1 cellular context compared by ENCODE assay signal in genomic region chr19:1672038-1672768, GRCh38.
TF ChIP-seq lines count a peak whose summit lies in the region.

No MANE protein-coding gene starts in this region.

TF ChIP-seq in K562, 482 proteins besides CTCF, POLR2A, EP300 and RAD21 (continued from another document and continues in another):
- no peak for TF ChIP-seq CHD7 (IDR thresholded peaks at IDR 0.05; ENCODE audit: low read depth, low read length)
- TF ChIP-seq HSF4 (CRISPR knock-in tag; IDR thresholded peaks at IDR 0.05; ENCODE audit: borderline replicate concordance), result no peak
- TF ChIP-seq ZNF395 (CRISPR knock-in tag; IDR thresholded peaks at IDR 0.05), result peak; percentile 41; the same call in 1 of the 2 replicates
- TF ChIP-seq ZNF224 (CRISPR knock-in tag; IDR thresholded peaks at IDR 0.05), result no peak
- peak; percentile 98 for TF ChIP-seq DEAF1 (CRISPR knock-in tag; IDR thresholded peaks at IDR 0.05)
- TF ChIP-seq ATF6 (CRISPR knock-in tag; IDR thresholded peaks at IDR 0.05), result peak; percentile 71; the same call in 1 of the 2 replicates
- no peak for TF ChIP-seq ID3 (CRISPR knock-in tag; IDR thresholded peaks at IDR 0.05)
- TF ChIP-seq ID3 (tag; IDR thresholded peaks at IDR 0.05), result no peak
- TF ChIP-seq HES1 (IDR thresholded peaks at IDR 0.05; ENCODE audit: low read depth), result no peak
- no peak for TF ChIP-seq PPARD (CRISPR knock-in tag; IDR thresholded peaks at IDR 0.05)
- TF ChIP-seq ATF1 (CRISPR knock-in tag; IDR thresholded peaks at IDR 0.05), result no peak
- TF ChIP-seq ATF1 (tag; IDR thresholded peaks at IDR 0.05), result peak; percentile 52; the same call in 1 of the 2 replicates
- TF ChIP-seq MCM7 (IDR thresholded peaks at IDR 0.05), result no peak
- no peak for TF ChIP-seq ZBTB2 (IDR thresholded peaks at IDR 0.05)
- TF ChIP-seq MBD2 (IDR thresholded peaks at IDR 0.05; ENCODE audit: borderline replicate concordance, low read depth), result no peak
- TF ChIP-seq ZBTB49 (CRISPR knock-in tag; IDR thresholded peaks at IDR 0.05; ENCODE audit: borderline replicate concordance), result no peak
- 0 out of 2 replicates have a peak, but pooled peaks have one; percentile 58 for TF ChIP-seq DMBX1 (CRISPR knock-in tag; IDR thresholded peaks at IDR 0.05; ENCODE audit: borderline replicate concordance)
- TF ChIP-seq ZNF507 (tag; conservative IDR thresholded peaks at IDR 0.05), result no peak
- TF ChIP-seq TEAD1 (CRISPR knock-in tag; IDR thresholded peaks at IDR 0.05), result no peak
- TF ChIP-seq FOS (IDR thresholded peaks at IDR 0.05; ENCODE audit: extremely low read depth, insufficient read length), result no peak
- 0 out of 2 replicates have a peak, but pooled peaks have one; percentile 31 for TF ChIP-seq NR3C1 (CRISPR knock-in tag; IDR thresholded peaks at IDR 0.05)
- no peak for TF ChIP-seq RFX7 (CRISPR knock-in tag; IDR thresholded peaks at IDR 0.05)
- TF ChIP-seq COPS2 (conservative IDR thresholded peaks at IDR 0.05), result no peak
- no peak for TF ChIP-seq TAF9B (IDR thresholded peaks at IDR 0.05; ENCODE audit: partially characterized antibody)
- no peak for TF ChIP-seq FUS (optimal IDR thresholded peaks at IDR 0.05; ENCODE audit: low read depth, low read length)
- peak; percentile 61 for TF ChIP-seq FIP1L1 (IDR thresholded peaks at IDR 0.05; ENCODE audit: low read depth, low read length, poor library complexity, severe bottlenecking)
- 0 out of 2 replicates have a peak, but pooled peaks have one; percentile 8 for TF ChIP-seq ZKSCAN1 (IDR thresholded peaks at IDR 0.05; ENCODE audit: low read depth, low read length)
- TF ChIP-seq RAD51 (IDR thresholded peaks at IDR 0.05; ENCODE audit: borderline replicate concordance, low read depth), result peak; percentile 59; the same call in 1 of the 2 replicates
- TF ChIP-seq TRIM24 (IDR thresholded peaks at IDR 0.05), result 0 out of 4 replicates have a peak, but pooled peaks of 1 of the 2 experiments have one; percentile 7
- TF ChIP-seq MNT (conservative IDR thresholded peaks at IDR 0.05), result peak; percentile 99
- TF ChIP-seq CXXC5 (CRISPR knock-in tag; IDR thresholded peaks at IDR 0.05), result peak; percentile 91
- TF ChIP-seq MTA1 (IDR thresholded peaks at IDR 0.05; ENCODE audit: borderline replicate concordance), result no peak
